ENCODE assay signal across 12 cellular contexts in genomic region chrX:136586386-136586785, GRCh38. TPM values are rescaled to one million over a fixed set of nuclear protein-coding genes. Genes with fewer than 3 reads are reported as not detected.
A peak's percentile ranks its signal among the peaks of the same experiment; 100 is the strongest.
DNase-seq lines count a peak whose midpoint lies in the region; ATAC-seq and TF ChIP-seq lines count a peak whose summit lies in the region.
"Had no signal": no experiment of that assay in that cellular context is flagged by ENCODE, and none has a peak within 500 bp of the region (broad histone marks: within the 10 kb centered on the region; RNA-seq: fewer than 3 reads in every experiment).

No MANE protein-coding gene starts in this region.

- no peaks in the 10 kb centered on the region for H3K27me3 ChIP-seq in DND-41 (ENCODE audit: insufficient read depth, low read length, poor library complexity)
- H3K27me3 ChIP-seq in Loucy (ENCODE audit: insufficient read depth, low read length, poor library complexity, severe bottlenecking): no peaks in the 10 kb centered on the region

- peaks cover 12% of the 10 kb centered on the region; the same call in 1 of the 2 replicates for H3K4me1 ChIP-seq in DND-41 (ENCODE audit: insufficient read depth, low read length)
- H3K4me1 ChIP-seq in Loucy (ENCODE audit: insufficient read depth, low read length, poor library complexity, severe bottlenecking): peaks cover 37% of the 10 kb centered on the region

- H3K4me1 Mint-ChIP-seq in endothelial cell (ENCODE audit: unreplicated experiment): no peaks in the 10 kb centered on the region

- peak; percentile 89 for ATAC-seq in DND-41 (ENCODE audit: insufficient read depth, low read depth)
- no peak for ATAC-seq in GM21423 (IDR thresholded peaks at IDR 0.05; ENCODE audit: unreplicated experiment)
- ATAC-seq in HG02798 (IDR thresholded peaks at IDR 0.05; ENCODE audit: poor library complexity, unreplicated experiment): no peak

- DNase-seq in DND-41: peak; percentile 25
- peak; percentile 4 for DNase-seq in activated gamma-delta T cell treated with anti-CD3 and anti-CD28 coated beads, Interleukin-2, amount 50 U/mL, for 16 hours (ENCODE audit: low read depth)
- DNase-seq in myocyte (ENCODE audit: low read depth): peak; percentile 0
- DNase-seq in endothelial cell (ENCODE audit: low spot score): no peak
- DNase-seq in CD1c-positive myeloid dendritic cell (ENCODE audit: extremely low spot score): no peak
- DNase-seq: endodermal cell, NCI-H1694 had no signal

- H3K4me2 ChIP-seq in DND-41 (ENCODE audit: insufficient read depth, low read length) (no peak overlapping the region), Loucy (ENCODE audit: low read depth, low read length, poor library complexity, severe bottlenecking) (peak overlapping the region; percentile 52)

- peaks cover 3% of the 10 kb centered on the region; the same call in 1 of the 2 replicates for H3F3A ChIP-seq in Loucy (ENCODE audit: low read depth)

- H3K36me3 ChIP-seq in DND-41 (ENCODE audit: insufficient read depth, low read length) (no peaks in the 10 kb centered on the region), Loucy (ENCODE audit: insufficient read depth, low read length) (no peaks in the 10 kb centered on the region)

- H3K4me3 Mint-ChIP-seq in endothelial cell (ENCODE audit: unreplicated experiment): no peak overlapping the region
- H3K4me3 Mint-ChIP-seq: endodermal cell had no signal

- H3K27ac Mint-ChIP-seq in endothelial cell (ENCODE audit: unreplicated experiment): no peak overlapping the region
- H3K27ac Mint-ChIP-seq: endodermal cell had no signal

- H2AFZ ChIP-seq in DND-41 (ENCODE audit: low read depth, low read length) (no peak overlapping the region), Loucy (ENCODE audit: low read length) (peak overlapping the region; percentile 51)

- no peaks in the 10 kb centered on the region for H4K20me1 ChIP-seq in DND-41 (ENCODE audit: insufficient read depth, low read length)
- H4K20me1 ChIP-seq in Loucy (ENCODE audit: insufficient read depth, low read length, poor library complexity, severe bottlenecking): no peaks in the 10 kb centered on the region

- no peak overlapping the region for H3K9ac ChIP-seq in DND-41 (ENCODE audit: low read depth, low read length)
- H3K9ac ChIP-seq in Loucy (ENCODE audit: low read depth, low read length, poor library complexity, severe bottlenecking): no peak overlapping the region

- no peaks in the 10 kb centered on the region for H3K36me3 Mint-ChIP-seq in endothelial cell (ENCODE audit: low read depth, unreplicated experiment)

- H3K4me3 ChIP-seq in DND-41 (ENCODE audit: low read depth in 1 of 2, low read length in 2 of 2) (no peak overlapping the region), Loucy (ENCODE audit: low read length, poor library complexity, severe bottlenecking) (peak overlapping the region; percentile 46)

- peaks cover 1% of the 10 kb centered on the region for H3K27me3 Mint-ChIP-seq in endothelial cell (ENCODE audit: unreplicated experiment)

- H3K79me2 ChIP-seq in DND-41 (ENCODE audit: insufficient read depth, low read length) (no peaks in the 10 kb centered on the region), Loucy (ENCODE audit: insufficient read depth, low read length) (no peaks in the 10 kb centered on the region)

- H3K9me3 Mint-ChIP-seq in endothelial cell (ENCODE audit: unreplicated experiment): no peaks in the 10 kb centered on the region

- no peaks in the 10 kb centered on the region for H3K9me2 ChIP-seq in Loucy (replicated peaks; ENCODE audit: low read depth, low read length)

- no peak overlapping the region for H3K27ac ChIP-seq in DND-41 (ENCODE audit: low read length)
- H3K27ac ChIP-seq: HL-60 had no signal

- TF ChIP-seq CTCF in DND-41 (IDR thresholded peaks at IDR 0.05; ENCODE audit: borderline replicate concordance, extremely low read depth, low read length, poor library complexity, severe bottlenecking): no peak
- TF ChIP-seq CTCF in Loucy (conservative IDR thresholded peaks at IDR 0.05; ENCODE audit: low read length): no peak
- no peak for TF ChIP-seq CTCF in endothelial cell (IDR thresholded peaks at IDR 0.05; ENCODE audit: unreplicated experiment)

- H3K9me3 ChIP-seq in DND-41 (ENCODE audit: insufficient read depth, low read length, severe bottlenecking) (no peaks in the 10 kb centered on the region), Loucy (ENCODE audit: insufficient read depth, low read depth, low read length) (no peaks in the 10 kb centered on the region)

RNA-seq across cellular contexts. Expression of gene VGLL1, which starts 54.4 kb away (rescaled TPM):
- not detected in 2 replicates for total RNA-seq in myocyte
- not detected for polyA plus RNA-seq in myocyte (2012)
- total RNA-seq in endothelial cell (ENCODE audit: unreplicated experiment): not detected
- total RNA-seq: endodermal cell, subcutaneous adipose tissue had no signal

Comparison
In these comparisons a context has a peak if more than half of its experiments do, and no peak if none do; other contexts are left out.
1. DNase-seq: peak in DND-41 (single experiment), activated gamma-delta T cell treated with anti-CD3 and anti-CD28 coated beads, Interleukin-2, amount 50 U/mL, for 16 hours (single experiment) and myocyte (single experiment); none in endothelial cell (single experiment) and CD1c-positive myeloid dendritic cell (single experiment).